8 cellular contexts compared by ENCODE assay signal in the genomic region with DNA sequence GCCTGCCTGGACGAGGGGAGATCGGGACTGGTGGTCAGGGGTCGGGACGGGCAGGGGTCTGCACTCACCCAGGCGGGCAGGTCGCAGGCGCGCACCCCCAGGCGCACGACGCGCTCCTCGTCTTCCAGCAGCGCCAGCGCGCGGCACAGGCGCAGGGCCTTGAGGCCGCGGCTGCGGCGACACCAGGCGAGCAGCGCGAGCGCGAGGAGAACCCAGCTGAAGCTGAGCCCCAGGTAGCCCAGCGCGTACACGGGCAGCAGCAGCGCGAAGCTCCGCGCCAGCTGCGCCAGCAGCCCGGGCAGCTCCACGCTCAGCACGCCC. TPM values are rescaled to one million over a fixed set of nuclear protein-coding genes. Genes with fewer than 3 reads are reported as not detected.
DNase-seq lines count a peak whose midpoint lies in the region; ATAC-seq and TF ChIP-seq lines count a peak whose summit lies in the region.

No MANE protein-coding gene starts in this region.

- WGBS in right cardiac atrium, result under 1% methylated on average over 38 of the region's 38 CpGs

- H3K9me2 ChIP-seq in PC-3 (replicated peaks; ENCODE audit: low read length), result no peaks in the 10 kb centered on the region

- H3K4me3 ChIP-seq in PC-3 (ENCODE audit: low read length), result peak overlapping the region; percentile 99
- H3K4me3 ChIP-seq in right cardiac atrium (ENCODE audit: low read length), result peak overlapping the region; percentile 94

- H3K36me3 ChIP-seq in PC-3 (ENCODE audit: low read depth, low read length), result no peaks in the 10 kb centered on the region

- H3K4me2 ChIP-seq in PC-3 (ENCODE audit: low read length), result peak overlapping the region; percentile 85

- H3K79me2 ChIP-seq in PC-3 (ENCODE audit: low read length), result peaks cover 51% of the 10 kb centered on the region

- TF ChIP-seq CTCF in PC-3 (conservative IDR thresholded peaks at IDR 0.05; ENCODE audit: low read depth, low read length), result no peak

- H3K9ac ChIP-seq in PC-3 (ENCODE audit: low read length), result peak overlapping the region; percentile 90

- intact Hi-C loops in PC-3 (cut with micrococcal nuclease) (loop anchor here (1.0 to 2.0 kb wide), 4 partner anchors 11 to 46 kb away; partner anchors contain the start of gene DYNC2I1), right cardiac atrium (cut with DNase I) (loop anchor here in 2 of 4 donors (5.0 kb wide), 1 partner anchor 47 kb away; no protein-coding TSS in a partner anchor)

- H3K4me1 ChIP-seq in PC-3 (ENCODE audit: insufficient read depth, low read length) (peaks cover 17% of the 10 kb centered on the region), right cardiac atrium (ENCODE audit: control insufficient read depth, insufficient read depth, low read length) (peaks cover 2% of the 10 kb centered on the region)

- BruUV-seq in PC-3 (replicated peaks; lab: Mats Ljungman, UMichigan), result no TSS peak

- H3F3A ChIP-seq in PC-3 (ENCODE audit: low read length, unreplicated experiment), result no peaks in the 10 kb centered on the region

- H3K27ac ChIP-seq in PC-3 (ENCODE audit: low read length) (peak overlapping the region; percentile 68), right cardiac atrium (ENCODE audit: low read length) (peak overlapping the region; percentile 84)

- H3K9me3 ChIP-seq in PC-3 (ENCODE audit: low read length) (no peaks in the 10 kb centered on the region), right cardiac atrium (ENCODE audit: control insufficient read depth, low read length) (no peaks in the 10 kb centered on the region)

- peak; percentile 42 for ATAC-seq in GM19372 (IDR thresholded peaks at IDR 0.05; ENCODE audit: low read depth, unreplicated experiment)
- ATAC-seq in HG03432 (IDR thresholded peaks at IDR 0.05; ENCODE audit: unreplicated experiment), result peak; percentile 54
- ATAC-seq in PC-3, result peak; percentile 55
- peak; percentile 50 to 56 for ATAC-seq in right cardiac atrium

- POLR2A ChIA-PET in PC-3 (lab: Charles Lee; ENCODE audit: unreplicated experiment), result interaction anchor here (0.6 to 1.0 kb wide), 5 partner anchors 22 to 210 kb away, joined by 3 to 14 read pairs (median 10); no protein-coding TSS in a partner anchor

- no peaks in the 10 kb centered on the region for H3K27me3 ChIP-seq in PC-3 (ENCODE audit: low read length)
- no peaks in the 10 kb centered on the region for H3K27me3 ChIP-seq in right cardiac atrium (ENCODE audit: control insufficient read depth, insufficient read depth)

- DNase-seq in DMS153 treated with DMSO at 0.1 percent for 48 hours (lab: John Stamatoyannopoulos, UW; ENCODE audit: unreplicated experiment) (peak; percentile 53), PC-3 (peak; percentile 55), amniotic epithelial cell (ENCODE audit: low read depth) (peak; percentile 79), right cardiac atrium (peak in 2 of 3 donors; percentile 67 to 87), renal cortical epithelial cell (ENCODE audit: low read depth) (peak; percentile 47), occipital lobe (lab: John Stamatoyannopoulos, UW) (no peak)

- peaks cover 15% of the 10 kb centered on the region for H4K20me1 ChIP-seq in PC-3 (ENCODE audit: low read length)

- H2AFZ ChIP-seq in PC-3 (ENCODE audit: low read length), result no peak overlapping the region

- CTCF ChIA-PET in PC-3 (lab: Charles Lee), result no interaction called here

RNA-seq across cellular contexts. Expression of gene ESYT2, which starts 0.3 kb away (rescaled TPM):
- 76.1 and 78.0 TPM in 2 replicates for total RNA-seq in PC-3 (2014; rRNA removed)
- 10 to 100 TPM; 48.2 to 84.7 (median 54.6) TPM for total RNA-seq in right cardiac atrium
- 29.0 TPM for polyA plus RNA-seq in right cardiac atrium
- total RNA-seq in renal cortical epithelial cell, result 134 and 226 TPM in 2 replicates
- 125 TPM for total RNA-seq in occipital lobe

RNA-seq across cellular contexts. Expression of gene DYNC2I1, which starts 27.4 kb away (rescaled TPM):
- total RNA-seq in PC-3 (2014; rRNA removed) (12.2 and 18.8 TPM in 2 replicates), right cardiac atrium (10 to 100 TPM; 25.4 to 32.1 (median 28.6) TPM), renal cortical epithelial cell (4.2 and 17.5 TPM in 2 replicates), occipital lobe (12.5 TPM)
- polyA plus RNA-seq in right cardiac atrium, result 28.7 TPM
